In the genomic region with DNA sequence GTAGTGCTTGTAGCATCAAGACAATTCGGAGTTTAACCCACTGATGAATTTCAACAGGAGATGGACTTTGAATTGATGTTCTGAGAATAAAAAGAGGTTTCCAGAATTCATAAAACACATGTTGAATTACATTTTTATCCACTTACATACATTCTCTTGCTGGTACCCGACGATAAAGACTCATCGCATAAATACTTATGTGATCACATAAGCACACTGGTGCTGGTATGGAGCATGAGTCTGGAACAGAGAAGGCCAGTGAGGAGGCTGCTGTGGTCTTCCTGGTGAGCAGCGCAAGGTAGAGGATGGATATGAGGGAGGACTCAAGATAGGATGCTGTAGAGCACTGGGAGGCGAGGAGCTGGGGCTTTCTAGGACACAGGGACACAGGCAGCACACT, we compare ENCODE assay signal across 14 cellular contexts.
DNase-seq lines count a peak whose midpoint lies in the region; ATAC-seq and TF ChIP-seq lines count a peak whose summit lies in the region.
"Had no signal": no experiment of that assay in that cellular context is flagged by ENCODE, and none has a peak within 500 bp of the region (broad histone marks: within the 10 kb centered on the region; RNA-seq: fewer than 3 reads in every experiment).

No MANE protein-coding gene starts in this region.

- H3K79me2 ChIP-seq in fibroblast of lung (ENCODE audit: control insufficient read depth, insufficient read depth, low read length) (peaks cover 2% of the 10 kb centered on the region), smooth muscle cell (ENCODE audit: low read depth) (peaks cover 24% of the 10 kb centered on the region)

- 89% methylated on average over 6 of the region's 6 CpGs for WGBS in smooth muscle cell (ENCODE audit: low lambda C conversion rate)
- WGBS in thyroid gland, 2 donors = 92 to 93% methylated on average over 6 of the region's 6 CpGs

- peaks cover 0 to 20% (median 0%) of the 10 kb centered on the region in 4 donors for H3K4me1 ChIP-seq in Peyer's patch
- peaks cover 13% of the 10 kb centered on the region for H3K4me1 ChIP-seq in fibroblast of lung (ENCODE audit: control insufficient read depth, extremely low read depth, insufficient read depth, low read length)
- peaks cover 5% of the 10 kb centered on the region for H3K4me1 ChIP-seq in smooth muscle cell (ENCODE audit: low read depth)
- H3K4me1 ChIP-seq in thyroid gland = no peaks in the 10 kb centered on the region

- DNase-seq in AG10803 (ENCODE audit: low read depth) (peak; percentile 35), Peyer's patch (no peak), fibroblast of lung (ENCODE audit: low read depth in 2 of 2) (no peak), smooth muscle cell (lab: John Stamatoyannopoulos, UW; ENCODE audit: unreplicated experiment) (no peak), thyroid gland (no peak)
- DNase-seq: activated T-cell treated with anti-CD3 and anti-CD28 coated beads, Interleukin-2, amount 50 U/mL, for 72 hours; cerebellar nuclear complex; foreskin melanocyte; NCI-H146; SHP77 had no signal

- H3K27me3 ChIP-seq in Peyer's patch = no peaks in the 10 kb centered on the region
- H3K27me3 ChIP-seq in fibroblast of lung (ENCODE audit: control insufficient read depth, insufficient read depth, low read length) = no peaks in the 10 kb centered on the region
- H3K27me3 ChIP-seq in smooth muscle cell (ENCODE audit: low read depth) = no peaks in the 10 kb centered on the region
- no peaks in the 10 kb centered on the region for H3K27me3 ChIP-seq in thyroid gland

- TF ChIP-seq POLR2A in Peyer's patch (IDR thresholded peaks at IDR 0.05) (no peak), thyroid gland (IDR thresholded peaks at IDR 0.05) (no peak)

- H3K4me2 ChIP-seq in fibroblast of lung (ENCODE audit: extremely low read depth, insufficient read depth, low read length) (no peak overlapping the region), smooth muscle cell (peak overlapping the region; percentile 6)

- no peak overlapping the region for H3K4me3 ChIP-seq in AG10803 (ENCODE audit: low read length)
- no peak overlapping the region for H3K4me3 ChIP-seq in Peyer's patch
- H3K4me3 ChIP-seq in fibroblast of lung (replicated peaks in 1 of 4; ENCODE audit: control extremely low read depth in 1 of 4, insufficient read depth in 1 of 4, low read depth in 3 of 4, low read length in 4 of 4) = no peak overlapping the region
- H3K4me3 ChIP-seq in smooth muscle cell = no peak overlapping the region
- H3K4me3 ChIP-seq in thyroid gland (replicated peaks in 1 of 3) = no peak overlapping the region

- H3K36me3 ChIP-seq in Peyer's patch (no peaks in the 10 kb centered on the region), fibroblast of lung (ENCODE audit: control insufficient read depth, insufficient read depth, low read length) (no peaks in the 10 kb centered on the region), smooth muscle cell (ENCODE audit: low read depth) (no peaks in the 10 kb centered on the region), thyroid gland (no peaks in the 10 kb centered on the region)

- H3K9me3 ChIP-seq in Peyer's patch = no peaks in the 10 kb centered on the region
- H3K9me3 ChIP-seq in fibroblast of lung (ENCODE audit: control insufficient read depth, insufficient read depth, low read depth, low read length) = no peaks in the 10 kb centered on the region
- no peaks in the 10 kb centered on the region for H3K9me3 ChIP-seq in smooth muscle cell (replicated peaks; ENCODE audit: low read depth)
- no peaks in the 10 kb centered on the region for H3K9me3 ChIP-seq in thyroid gland

- peak overlapping the region in 3 of 4 donors; percentile 38 to 72 (median 62) for H3K27ac ChIP-seq in Peyer's patch
- peak overlapping the region; percentile 7 for H3K27ac ChIP-seq in fibroblast of lung (ENCODE audit: insufficient read depth, low read length)
- peak overlapping the region; percentile 38 for H3K27ac ChIP-seq in smooth muscle cell (ENCODE audit: low read depth)
- no peak overlapping the region for H3K27ac ChIP-seq in thyroid gland

- H2AFZ ChIP-seq in fibroblast of lung (ENCODE audit: low read length) = no peak overlapping the region
- no peak overlapping the region for H2AFZ ChIP-seq in smooth muscle cell (ENCODE audit: low read depth)

- intact Hi-C loops in thyroid gland (cut with DNase I) = no loop called here

- H3K9ac ChIP-seq in fibroblast of lung (ENCODE audit: insufficient read depth, low read length) = no peak overlapping the region
- no peak overlapping the region for H3K9ac ChIP-seq in smooth muscle cell (ENCODE audit: low read depth)

- TF ChIP-seq CTCF in AG10803 (conservative IDR thresholded peaks at IDR 0.05; ENCODE audit: low read length) (no peak), Peyer's patch (IDR thresholded peaks at IDR 0.05) (no peak), fibroblast of lung (conservative IDR thresholded peaks at IDR 0.05 in 1 of 2, IDR thresholded peaks at IDR 0.05 in 1 of 2; ENCODE audit: low read depth in 1 of 2, low read length in 2 of 2) (no peak), smooth muscle cell (IDR thresholded peaks at IDR 0.05; ENCODE audit: borderline replicate concordance, insufficient read depth, poor library complexity, severe bottlenecking) (no peak), thyroid gland (IDR thresholded peaks at IDR 0.05) (no peak)

- H4K20me1 ChIP-seq in fibroblast of lung (ENCODE audit: control insufficient read depth, extremely low read depth, insufficient read depth, low read length) (no peaks in the 10 kb centered on the region), smooth muscle cell (ENCODE audit: low read depth) (peaks cover 75% of the 10 kb centered on the region)

- H3F3A ChIP-seq in smooth muscle cell (ENCODE audit: low read depth) = no peaks in the 10 kb centered on the region

- ATAC-seq in GM18519 (IDR thresholded peaks at IDR 0.05; ENCODE audit: low FRiP score, unreplicated experiment) (no peak), GM19035 (IDR thresholded peaks at IDR 0.05; ENCODE audit: unreplicated experiment) (no peak), HG03342 (IDR thresholded peaks at IDR 0.05; ENCODE audit: unreplicated experiment) (no peak)
- ATAC-seq: left lobe of liver had no signal

Comparison
In these comparisons a context has a peak if more than half of its experiments do, and no peak if none do; other contexts are left out.
1. H3K27ac ChIP-seq: peak in Peyer's patch (3 of 4), fibroblast of lung (single experiment) and smooth muscle cell (single experiment); none in thyroid gland (0 of 3).